ENCODE assay signal across 11 cellular contexts in genomic region chr2:158996378-158996993, GRCh38. TPM values are rescaled to one million over a fixed set of nuclear protein-coding genes. Genes with fewer than 3 reads are reported as not detected.
DNase-seq lines count a peak whose midpoint lies in the region; ATAC-seq and TF ChIP-seq lines count a peak whose summit lies in the region.
"Had no signal": no experiment of that assay in that cellular context is flagged by ENCODE, and none has a peak within 500 bp of the region (broad histone marks: within the 10 kb centered on the region; RNA-seq: fewer than 3 reads in every experiment).

No MANE protein-coding gene starts in this region.

- BruUV-seq in PC-9 (replicated peaks; lab: Mats Ljungman, UMichigan), result no TSS peak

- no peaks in the 10 kb centered on the region for H3K9me3 Mint-ChIP-seq in natural killer cell
- no peaks in the 10 kb centered on the region for H3K9me3 Mint-ChIP-seq in natural killer cell treated with Interleukin-12 subunit alpha and Interleukin-12 subunit beta and Interleukin-15 and Interleukin-18, amount 100 ng/mL, for 72 hours
- no peaks in the 10 kb centered on the region for H3K9me3 Mint-ChIP-seq in activated CD4-positive, alpha-beta T cell treated with anti-CD3 and anti-CD28 coated beads, Interleukin-2, amount 10 ng/mL, durations not matched to agents 24 days and 14 days

- H2AFZ ChIP-seq in PC-9 (no peak overlapping the region), hepatocyte (no peak overlapping the region)

- H3K27me3 Mint-ChIP-seq in natural killer cell (ENCODE audit: low read depth in 2 of 2), result no peaks in the 10 kb centered on the region
- peaks cover 6 to 11% of the 10 kb centered on the region in 2 donors for H3K27me3 Mint-ChIP-seq in natural killer cell treated with Interleukin-12 subunit alpha and Interleukin-12 subunit beta and Interleukin-15 and Interleukin-18, amount 100 ng/mL, for 72 hours
- peaks cover 3% of the 10 kb centered on the region for H3K27me3 Mint-ChIP-seq in activated CD4-positive, alpha-beta T cell treated with anti-CD3 and anti-CD28 coated beads, Interleukin-2, amount 10 ng/mL, durations not matched to agents 24 days and 14 days

- H3K27me3 ChIP-seq in PC-9 (ENCODE audit: insufficient read depth, low read depth) (no peaks in the 10 kb centered on the region), hepatocyte (no peaks in the 10 kb centered on the region)

- H4K20me1 ChIP-seq in PC-9 (ENCODE audit: insufficient read depth) (no peaks in the 10 kb centered on the region), hepatocyte (ENCODE audit: insufficient read depth, poor library complexity, severe bottlenecking) (peaks cover 35% of the 10 kb centered on the region)

- no peaks in the 10 kb centered on the region for H3K36me3 ChIP-seq in PC-9 (ENCODE audit: low read depth)
- H3K36me3 ChIP-seq in hepatocyte (replicated peaks; ENCODE audit: insufficient read depth, low read depth), result no peaks in the 10 kb centered on the region

- no peak for ATAC-seq in natural killer cell
- ATAC-seq in natural killer cell treated with Interleukin-12 subunit alpha and Interleukin-12 subunit beta and Interleukin-15 and Interleukin-18, amount 100 ng/mL, for 72 hours, result no peak
- ATAC-seq in HG03025 (IDR thresholded peaks at IDR 0.05; ENCODE audit: low FRiP score, unreplicated experiment), result no peak

- no peak overlapping the region for H3K27ac ChIP-seq in PC-9
- no peak overlapping the region for H3K27ac ChIP-seq in hepatocyte

- no peaks in the 10 kb centered on the region for H3K36me3 Mint-ChIP-seq in natural killer cell
- no peaks in the 10 kb centered on the region for H3K36me3 Mint-ChIP-seq in natural killer cell treated with Interleukin-12 subunit alpha and Interleukin-12 subunit beta and Interleukin-15 and Interleukin-18, amount 100 ng/mL, for 72 hours
- H3K36me3 Mint-ChIP-seq in activated CD4-positive, alpha-beta T cell treated with anti-CD3 and anti-CD28 coated beads, Interleukin-2, amount 10 ng/mL, durations not matched to agents 24 days and 14 days (ENCODE audit: low read depth), result no peaks in the 10 kb centered on the region

- H3F3A ChIP-seq in PC-9 (ENCODE audit: insufficient read depth, low read depth), result no peaks in the 10 kb centered on the region

- H3K4me3 ChIP-seq in PC-9, result no peak overlapping the region
- H3K4me3 ChIP-seq in hepatocyte, result no peak overlapping the region

- H3K9me2 ChIP-seq in PC-9 (ENCODE audit: insufficient read depth) (no peaks in the 10 kb centered on the region), hepatocyte (replicated peaks; ENCODE audit: insufficient read depth) (no peaks in the 10 kb centered on the region)

- H3K4me1 Mint-ChIP-seq in natural killer cell, result no peaks in the 10 kb centered on the region
- H3K4me1 Mint-ChIP-seq in natural killer cell treated with Interleukin-12 subunit alpha and Interleukin-12 subunit beta and Interleukin-15 and Interleukin-18, amount 100 ng/mL, for 72 hours (ENCODE audit: low read depth in 2 of 2), result no peaks in the 10 kb centered on the region
- H3K4me1 Mint-ChIP-seq in activated CD4-positive, alpha-beta T cell treated with anti-CD3 and anti-CD28 coated beads, Interleukin-2, amount 10 ng/mL, durations not matched to agents 24 days and 14 days, result peaks cover 2% of the 10 kb centered on the region

- H3K79me2 ChIP-seq in PC-9 (ENCODE audit: low read depth) (peaks cover 87% of the 10 kb centered on the region), hepatocyte (peaks cover 86% of the 10 kb centered on the region)

- H3K27ac Mint-ChIP-seq in natural killer cell, result no peak overlapping the region
- H3K27ac Mint-ChIP-seq in natural killer cell treated with Interleukin-12 subunit alpha and Interleukin-12 subunit beta and Interleukin-15 and Interleukin-18, amount 100 ng/mL, for 72 hours, result no peak overlapping the region
- H3K27ac Mint-ChIP-seq in activated CD4-positive, alpha-beta T cell treated with anti-CD3 and anti-CD28 coated beads, Interleukin-2, amount 10 ng/mL, durations not matched to agents 24 days and 14 days, result no peak overlapping the region

- peaks cover 62% of the 10 kb centered on the region for H3K4me1 ChIP-seq in PC-9 (replicated peaks; ENCODE audit: insufficient read depth)
- peaks cover 50% of the 10 kb centered on the region for H3K4me1 ChIP-seq in hepatocyte (ENCODE audit: insufficient read depth)

- POLR2A ChIA-PET in PC-9 (lab: Charles Lee; ENCODE audit: unreplicated experiment), result no interaction called here

- no peak overlapping the region for H3K4me2 ChIP-seq in PC-9
- H3K4me2 ChIP-seq in hepatocyte, result peak overlapping the region; percentile 21

- CTCF ChIA-PET in PC-9 (lab: Charles Lee), result no interaction called here

- H3K4me3 Mint-ChIP-seq in natural killer cell, result no peak overlapping the region
- H3K4me3 Mint-ChIP-seq in natural killer cell treated with Interleukin-12 subunit alpha and Interleukin-12 subunit beta and Interleukin-15 and Interleukin-18, amount 100 ng/mL, for 72 hours, result no peak overlapping the region
- no peak overlapping the region for H3K4me3 Mint-ChIP-seq in activated CD4-positive, alpha-beta T cell treated with anti-CD3 and anti-CD28 coated beads, Interleukin-2, amount 10 ng/mL, durations not matched to agents 24 days and 14 days

- 94% methylated on average over 4 of the region's 4 CpGs for WGBS in hepatocyte (ENCODE audit: low lambda C conversion rate, missing lambda C conversion rate)

- no peak for DNase-seq in natural killer cell
- no peak for DNase-seq in natural killer cell treated with Interleukin-12 subunit alpha and Interleukin-12 subunit beta and Interleukin-15 and Interleukin-18, amount 100 ng/mL, for 72 hours (ENCODE audit: low spot score)
- no peak for DNase-seq in PC-9
- no peak for DNase-seq in hepatocyte (ENCODE audit: low spot score)
- DNase-seq in kidney tubule cell (ENCODE audit: low spot score), result no peak
- no peak for DNase-seq in activated CD4-positive, alpha-beta T cell treated with anti-CD3 and anti-CD28 coated beads, Interleukin-2, amount 10 ng/mL, durations not matched to agents 24 days and 14 days
- DNase-seq in A172 (ENCODE audit: low spot score), result no peak
- DNase-seq: amniotic stem cell, NCI-H1048, NCI-H446 had no signal

- H3K9me3 ChIP-seq in PC-9 (ENCODE audit: insufficient read depth, low read depth), result no peaks in the 10 kb centered on the region
- no peaks in the 10 kb centered on the region for H3K9me3 ChIP-seq in hepatocyte (ENCODE audit: low read depth)

- TF ChIP-seq CTCF in natural killer cell (IDR thresholded peaks at IDR 0.05) (peak; percentile 40), PC-9 (conservative IDR thresholded peaks at IDR 0.05) (peak; percentile 45), hepatocyte (IDR thresholded peaks at IDR 0.05; ENCODE audit: poor library complexity) (peak; percentile 6)

- intact Hi-C loops in natural killer cell (cut with micrococcal nuclease) (no loop called here), PC-9 (cut with micrococcal nuclease; ENCODE audit: unreplicated experiment) (no loop called here)
- intact Hi-C loops in activated CD4-positive, alpha-beta T cell treated with anti-CD3 and anti-CD28 coated beads, Interleukin-2, amount 10 ng/mL, durations not matched to agents 24 days and 14 days (cut with micrococcal nuclease), result no loop called here

RNA-seq across cellular contexts. Expression of gene TANC1, which starts 28.0 kb away (rescaled TPM):
- 1 to 10 TPM in 2 of 3 donors, under 1 TPM in 1; 0.82 to 4.2 (median 1.1) TPM for total RNA-seq in natural killer cell
- total RNA-seq in natural killer cell treated with Interleukin-12 subunit alpha and Interleukin-12 subunit beta and Interleukin-15 and Interleukin-18, amount 100 ng/mL, for 72 hours, result under 1 TPM; 0.21 to 0.56 TPM
- 21.2 and 26.0 TPM in 2 replicates for total RNA-seq in PC-9 (2021)
- total RNA-seq in hepatocyte, result 18.5 and 20.6 TPM in 2 replicates
- 8.3 and 8.9 TPM in 2 replicates for polyA plus RNA-seq in hepatocyte
- 0.33 and 0.37 TPM in 2 replicates for total RNA-seq in activated CD4-positive, alpha-beta T cell treated with anti-CD3 and anti-CD28 coated beads, Interleukin-2, amount 10 ng/mL, durations not matched to agents 24 days and 14 days
- total RNA-seq in A172 (2014; rRNA removed; shearing (Covaris generic)), result 12.6 and 14.3 TPM in 2 replicates
